ENCODE assay signal across 22 cellular contexts in the genomic region with DNA sequence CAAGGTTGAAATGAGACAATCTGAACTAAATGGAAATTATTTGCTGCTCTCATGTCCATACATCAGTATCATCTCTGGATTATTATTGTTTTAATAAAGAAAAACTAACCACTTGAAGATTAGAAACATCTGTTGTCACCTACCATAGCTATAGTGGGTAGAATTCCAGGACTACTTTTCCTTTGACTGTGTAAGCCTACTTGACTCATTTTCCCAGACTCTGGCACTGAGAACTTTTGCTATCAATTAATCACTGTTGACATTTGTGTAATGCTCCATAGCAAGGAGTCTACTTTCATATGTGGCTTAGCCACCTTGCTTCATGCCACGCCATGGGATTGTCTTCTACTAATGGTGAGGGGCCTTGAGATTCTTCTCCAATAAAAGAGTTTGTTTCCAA. TPM values are rescaled to one million over a fixed set of nuclear protein-coding genes. Genes with fewer than 3 reads are reported as not detected.
DNase-seq lines count a peak whose midpoint lies in the region; ATAC-seq and TF ChIP-seq lines count a peak whose summit lies in the region.
"Had no signal": no experiment of that assay in that cellular context is flagged by ENCODE, and none has a peak within 500 bp of the region (broad histone marks: within the 10 kb centered on the region; RNA-seq: fewer than 3 reads in every experiment).

No MANE protein-coding gene starts in this region.

- no peak for ATAC-seq in Right ventricle myocardium superior (ENCODE audit: poor library complexity)
- ATAC-seq in natural killer cell treated with Interleukin-12 subunit alpha and Interleukin-12 subunit beta and Interleukin-15 and Interleukin-18, amount 100 ng/mL, for 72 hours: no peak
- ATAC-seq: effector memory CD8-positive, alpha-beta T cell; stimulated activated effector memory CD8-positive, alpha-beta T cell treated with anti-CD3 and anti-CD28 coated beads, Interleukin-12 subunit alpha, Interleukin-12 subunit beta, amount 100 ng/mL, for 72 hours had no signal

- no peaks in the 10 kb centered on the region for H3K27me3 Mint-ChIP-seq in natural killer cell treated with Interleukin-12 subunit alpha and Interleukin-12 subunit beta and Interleukin-15 and Interleukin-18, amount 100 ng/mL, for 72 hours
- H3K27me3 Mint-ChIP-seq in type B pancreatic cell: no peaks in the 10 kb centered on the region
- H3K27me3 Mint-ChIP-seq: CD4-positive, alpha-beta T cell; effector memory CD8-positive, alpha-beta T cell had no signal

- H3K27ac Mint-ChIP-seq in natural killer cell treated with Interleukin-12 subunit alpha and Interleukin-12 subunit beta and Interleukin-15 and Interleukin-18, amount 100 ng/mL, for 72 hours: no peak overlapping the region
- H3K27ac Mint-ChIP-seq in type B pancreatic cell: no peak overlapping the region
- H3K27ac Mint-ChIP-seq: CD4-positive, alpha-beta T cell; effector memory CD8-positive, alpha-beta T cell; stimulated activated effector memory CD8-positive, alpha-beta T cell treated with anti-CD3 and anti-CD28 coated beads, Interleukin-12 subunit alpha, Interleukin-12 subunit beta, amount 100 ng/mL, for 72 hours; T-helper 2 cell treated with Interferon-gamma antibody and Interleukin-4, amounts not matched to agents 5 μg/mL and 100 μg/mL, for 36 hours had no signal

- H3K4me2 ChIP-seq in GM23248 (ENCODE audit: unreplicated experiment) (peak overlapping the region; percentile 3), SK-N-SH (no peak overlapping the region)

- WGBS in GM23248 (ENCODE audit: low coverage in 1 of 2, low lambda C conversion rate in 2 of 2, missing lambda C conversion rate in 2 of 2), 2 experiments: 23 to 63% methylated on average over 1 of the region's 1 CpG
- 91% methylated on average over 1 of the region's 1 CpG for WGBS in SK-N-SH (ENCODE audit: low lambda C conversion rate)

- H3K9me2 ChIP-seq in GM23248 (ENCODE audit: insufficient read depth) (no peaks in the 10 kb centered on the region), SK-N-SH (no peaks in the 10 kb centered on the region)

- no peaks in the 10 kb centered on the region for H3K36me3 ChIP-seq in GM23248 (ENCODE audit: low read depth)
- H3K36me3 ChIP-seq in SK-N-SH (replicated peaks in 1 of 2; ENCODE audit: control insufficient read depth in 1 of 2, insufficient read depth in 2 of 2, low read length in 1 of 2): no peaks in the 10 kb centered on the region
- H3K36me3 ChIP-seq: HAP-1, pancreas, tibial nerve had no signal

- in situ Hi-C loops in GM23248 (cut with MboI): no loop called here

- H4K20me1 ChIP-seq in GM23248 (ENCODE audit: insufficient read depth) (no peaks in the 10 kb centered on the region), SK-N-SH (ENCODE audit: insufficient read depth) (no peaks in the 10 kb centered on the region)

- H3K9me3 ChIP-seq in GM23248 (ENCODE audit: low read depth): no peaks in the 10 kb centered on the region
- H3K9me3 ChIP-seq in SK-N-SH: no peaks in the 10 kb centered on the region
- H3K9me3 ChIP-seq: HAP-1, pancreas had no signal

- H3K79me2 ChIP-seq in GM23248 (ENCODE audit: insufficient read depth): no peaks in the 10 kb centered on the region
- H3K79me2 ChIP-seq in SK-N-SH (ENCODE audit: insufficient read depth): no peaks in the 10 kb centered on the region

- no peak overlapping the region for H3K4me3 Mint-ChIP-seq in natural killer cell treated with Interleukin-12 subunit alpha and Interleukin-12 subunit beta and Interleukin-15 and Interleukin-18, amount 100 ng/mL, for 72 hours
- no peak overlapping the region for H3K4me3 Mint-ChIP-seq in type B pancreatic cell
- H3K4me3 Mint-ChIP-seq: CD4-positive, alpha-beta T cell; effector memory CD8-positive, alpha-beta T cell; stimulated activated effector memory CD8-positive, alpha-beta T cell treated with anti-CD3 and anti-CD28 coated beads, Interleukin-12 subunit alpha, Interleukin-12 subunit beta, amount 100 ng/mL, for 72 hours; T-helper 2 cell treated with Interferon-gamma antibody and Interleukin-4, amounts not matched to agents 5 μg/mL and 100 μg/mL, for 36 hours had no signal

- CTCF ChIA-PET in SK-N-SH (lab: Yijun Ruan, JAX): no interaction called here

- H3K9ac ChIP-seq in GM23248 (no peak overlapping the region), SK-N-SH (no peak overlapping the region)

- no peak overlapping the region for H2AFZ ChIP-seq in GM23248
- no peak overlapping the region for H2AFZ ChIP-seq in SK-N-SH (ENCODE audit: low read depth)

- H3K4me3 ChIP-seq in GM23248 (no peak overlapping the region), SK-N-SH (ENCODE audit: low read depth in 2 of 2, low read length in 1 of 2) (no peak overlapping the region), fibroblast of pulmonary artery (replicated peaks; ENCODE audit: low read depth, low read length) (no peak overlapping the region), skeletal muscle cell (ENCODE audit: low read depth, low read length) (no peak overlapping the region)
- H3K4me3 ChIP-seq: HAP-1, pancreas, tibial nerve had no signal

- DNase-seq in GM23248 (peak; percentile 72), SK-N-SH (no peak), fibroblast of pulmonary artery (ENCODE audit: low read depth) (peak; percentile 19), skeletal muscle cell (ENCODE audit: low read depth) (peak; percentile 43), Right ventricle myocardium superior (no peak), NCI-H510A treated with DMSO at 0.1 percent for 48 hours (lab: John Stamatoyannopoulos, UW) (no peak), type B pancreatic cell (ENCODE audit: extremely low spot score, unreplicated experiment) (no peak)
- no peak for DNase-seq in natural killer cell treated with Interleukin-12 subunit alpha and Interleukin-12 subunit beta and Interleukin-15 and Interleukin-18, amount 100 ng/mL, for 72 hours (ENCODE audit: low spot score)
- DNase-seq: activated CD4-positive, alpha-beta T cell treated with anti-CD3 and anti-CD28 coated beads for 1 hour; activated CD8-positive, alpha-beta memory T cell treated with anti-CD3 and anti-CD28 coated beads, Interleukin-2, amount 50 U/mL, for 48 hours; activated naive CD4-positive, alpha-beta T cell treated with anti-CD3 and anti-CD28 coated beads, Interleukin-2, amount 50 U/mL, for 16 hours; CD4-positive, alpha-beta T cell; central memory CD4-positive, alpha-beta T cell; DND-41; effector memory CD8-positive, alpha-beta T cell; NCI-H2107; pancreas; SHP77 had no signal

- TF ChIP-seq EP300 in SK-N-SH (IDR thresholded peaks at IDR 0.05; ENCODE audit: borderline replicate concordance in 1 of 2, low read depth in 1 of 2, low read length in 1 of 2): peak in 1 of 2 experiments; percentile 37; a peak in 1 of 4 replicates

- H3K27me3 ChIP-seq in GM23248 (replicated peaks; ENCODE audit: insufficient read depth): no peaks in the 10 kb centered on the region
- H3K27me3 ChIP-seq in SK-N-SH (ENCODE audit: insufficient read depth): no peaks in the 10 kb centered on the region
- H3K27me3 ChIP-seq: pancreas, tibial nerve had no signal

- intact Hi-C loops in Right ventricle myocardium superior (cut with DNase I): no loop called here

- peaks cover 1% of the 10 kb centered on the region for H3K9me3 Mint-ChIP-seq in natural killer cell treated with Interleukin-12 subunit alpha and Interleukin-12 subunit beta and Interleukin-15 and Interleukin-18, amount 100 ng/mL, for 72 hours
- H3K9me3 Mint-ChIP-seq in type B pancreatic cell: peaks cover 2% of the 10 kb centered on the region
- H3K9me3 Mint-ChIP-seq: T-helper 2 cell treated with Interferon-gamma antibody and Interleukin-4, amounts not matched to agents 5 μg/mL and 100 μg/mL, for 36 hours had no signal

- H3K27ac ChIP-seq in GM23248 (no peak overlapping the region), SK-N-SH (ENCODE audit: low read depth in 2 of 2, low read length in 1 of 2) (peak overlapping the region in 1 of 2 experiments; percentile 33; a peak in 2 of 4 replicates)
- H3K27ac ChIP-seq: pancreas, tibial nerve had no signal

- no peak for TF ChIP-seq CTCF in SK-N-SH (IDR thresholded peaks at IDR 0.05)
- no peak for TF ChIP-seq CTCF in fibroblast of pulmonary artery (IDR thresholded peaks at IDR 0.05; ENCODE audit: low read length, missing control alignments)
- no peak for TF ChIP-seq CTCF in type B pancreatic cell (conservative IDR thresholded peaks at IDR 0.05)

- POLR2A ChIA-PET in SK-N-SH (lab: Yijun Ruan, JAX): no interaction called here

- H3K4me1 ChIP-seq in GM23248 (ENCODE audit: insufficient read depth): peaks cover 16% of the 10 kb centered on the region
- 0 out of 4 replicates have a peak, but pooled peaks cover 0 to 3% of the 10 kb centered on the region in 2 experiments for H3K4me1 ChIP-seq in SK-N-SH (ENCODE audit: control insufficient read depth in 1 of 2, insufficient read depth in 2 of 2, low read depth in 1 of 2, low read length in 1 of 2)
- H3K4me1 ChIP-seq: HAP-1, pancreas, tibial nerve had no signal

- TF ChIP-seq RAD21 in SK-N-SH (IDR thresholded peaks at IDR 0.05; ENCODE audit: low read length): no peak

- peaks cover 0 to 5% of the 10 kb centered on the region in 2 donors for H3K4me1 Mint-ChIP-seq in natural killer cell treated with Interleukin-12 subunit alpha and Interleukin-12 subunit beta and Interleukin-15 and Interleukin-18, amount 100 ng/mL, for 72 hours (ENCODE audit: low read depth in 2 of 2)
- H3K4me1 Mint-ChIP-seq in type B pancreatic cell (ENCODE audit: unreplicated experiment): no peaks in the 10 kb centered on the region
- H3K4me1 Mint-ChIP-seq: stimulated activated effector memory CD8-positive, alpha-beta T cell treated with anti-CD3 and anti-CD28 coated beads, Interleukin-12 subunit alpha, Interleukin-12 subunit beta, amount 100 ng/mL, for 72 hours had no signal

- H3F3A ChIP-seq in GM23248 (ENCODE audit: insufficient read depth) (no peaks in the 10 kb centered on the region; the same call in 1 of the 2 replicates), SK-N-SH (replicated peaks; ENCODE audit: insufficient read depth) (peaks cover 15% of the 10 kb centered on the region)

- H3K36me3 Mint-ChIP-seq in natural killer cell treated with Interleukin-12 subunit alpha and Interleukin-12 subunit beta and Interleukin-15 and Interleukin-18, amount 100 ng/mL, for 72 hours: no peaks in the 10 kb centered on the region
- H3K36me3 Mint-ChIP-seq in type B pancreatic cell: no peaks in the 10 kb centered on the region
- H3K36me3 Mint-ChIP-seq: stimulated activated effector memory CD8-positive, alpha-beta T cell treated with anti-CD3 and anti-CD28 coated beads, Interleukin-12 subunit alpha, Interleukin-12 subunit beta, amount 100 ng/mL, for 72 hours had no signal

TF ChIP-seq in SK-N-SH, 30 proteins besides CTCF, POLR2A, EP300 and RAD21 (continues in another document):
- TF ChIP-seq JUND (IDR thresholded peaks at IDR 0.05): peak; percentile 49; the same call in 1 of the 2 replicates
- TF ChIP-seq NFIC (IDR thresholded peaks at IDR 0.05; ENCODE audit: borderline replicate concordance): peak; percentile 36; the same call in 1 of the 2 replicates

RNA-seq across cellular contexts. Expression of a gene that starts 59.9 kb away (rescaled TPM):
- 61.2 and 70.6 TPM in 2 replicates for total RNA-seq in GM23248 (2014; rRNA removed; shearing (Covaris generic))
- polyA plus RNA-seq in GM23248 (2016; fragmentation: Nextera tagmentation; extraction: Ambion mirVana) (42.7 and 46.0 TPM in 2 replicates), SK-N-SH (2012; rRNA removed) (24.6 and 26.0 TPM in 2 replicates)
- polyA plus RNA-seq in SK-N-SH (2012; cell fraction: cytosol; rRNA removed): 17.4 and 18.4 TPM in 2 replicates
- 28.4 and 68.8 TPM in 2 replicates for polyA plus RNA-seq in SK-N-SH (2012; cell fraction: nucleus; rRNA removed)
- total RNA-seq in Right ventricle myocardium superior (17.3 TPM), type B pancreatic cell (ENCODE audit: low replicate concordance) (98.6 and 109 TPM in 2 replicates)
- 10 to 100 TPM; 30.4 to 31.9 TPM for total RNA-seq in natural killer cell treated with Interleukin-12 subunit alpha and Interleukin-12 subunit beta and Interleukin-15 and Interleukin-18, amount 100 ng/mL, for 72 hours

Comparison
In these comparisons a context has a peak if more than half of its experiments do, and no peak if none do; other contexts are left out.
1. DNase-seq: peak in GM23248 (single experiment), fibroblast of pulmonary artery (single experiment) and skeletal muscle cell (single experiment); none in SK-N-SH (single experiment), Right ventricle myocardium superior (single experiment), natural killer cell treated with Interleukin-12 subunit alpha and Interleukin-12 subunit beta and Interleukin-15 and Interleukin-18, amount 100 ng/mL, for 72 hours (single experiment), NCI-H510A treated with DMSO at 0.1 percent for 48 hours (single experiment) and type B pancreatic cell (single experiment).